21 cellular contexts compared by ENCODE assay signal in genomic region chr19:39381910-39382611, GRCh38. TPM values are rescaled to one million over a fixed set of nuclear protein-coding genes. Genes with fewer than 3 reads are reported as not detected.
DNase-seq lines count a peak whose midpoint lies in the region; ATAC-seq, FAIRE-seq and TF ChIP-seq lines count a peak whose summit lies in the region.
"Had no signal": no experiment of that assay in that cellular context is flagged by ENCODE, and none has a peak within 500 bp of the region (broad histone marks: within the 10 kb centered on the region; RNA-seq: fewer than 3 reads in every experiment).

No MANE protein-coding gene starts in this region.

- H3K27ac ChIP-seq in Panc1 (ENCODE audit: low read length) (no peak overlapping the region), prostate gland (no peak overlapping the region), SK-N-SH (ENCODE audit: low read depth in 2 of 2, low read length in 1 of 2) (no peak overlapping the region)
- H3K27ac ChIP-seq: neural progenitor cell had no signal

- H3K4me2 ChIP-seq in SK-N-SH = no peak overlapping the region
- H3K4me2 ChIP-seq: neural progenitor cell had no signal

- no peak overlapping the region for H3K4me3 Mint-ChIP-seq in activated CD8-positive, alpha-beta memory T cell treated with anti-CD3 and anti-CD28 coated beads, Interleukin-2, amount 10 ng/mL, durations not matched to agents 7 days and 5 days
- no peak overlapping the region for H3K4me3 Mint-ChIP-seq in nephron progenitor cell
- H3K4me3 Mint-ChIP-seq: activated naive CD8-positive, alpha-beta T cell; H9; neural progenitor cell; stimulated activated naive CD8-positive, alpha-beta T cell treated with anti-CD3 and anti-CD28 coated beads, Interleukin-15, amount 100 ng/mL, for 72 hours; T-helper 1 cell treated with Interleukin-12 subunit alpha and Interleukin-12 subunit beta and Interleukin-4 antibody, amounts not matched to agents 30 μg/mL and 1 μg/mL, for 36 hours had no signal

- intact Hi-C loops in Panc1 (cut with micrococcal nuclease; ENCODE audit: unreplicated experiment) = no loop called here
- intact Hi-C loops in prostate gland (cut with DNase I) = no loop called here

- no peaks in the 10 kb centered on the region for H3K27me3 ChIP-seq in Panc1 (ENCODE audit: control insufficient read depth, insufficient read depth, low read length)
- no peaks in the 10 kb centered on the region for H3K27me3 ChIP-seq in bronchial epithelial cell (ENCODE audit: control insufficient read depth, insufficient read depth, low read length)
- H3K27me3 ChIP-seq in HAP-1 (ENCODE audit: low read depth) = no peaks in the 10 kb centered on the region
- H3K27me3 ChIP-seq in prostate gland (replicated peaks; ENCODE audit: insufficient read depth) = no peaks in the 10 kb centered on the region
- H3K27me3 ChIP-seq in SK-N-SH (ENCODE audit: insufficient read depth) = no peaks in the 10 kb centered on the region
- H3K27me3 ChIP-seq: neural progenitor cell had no signal

- no peak for TF ChIP-seq CTCF in Panc1 (IDR thresholded peaks at IDR 0.05)
- TF ChIP-seq CTCF in bronchial epithelial cell (IDR thresholded peaks at IDR 0.05; ENCODE audit: insufficient read depth, low read length, severe bottlenecking) = no peak
- no peak for TF ChIP-seq CTCF in nephron progenitor cell (IDR thresholded peaks at IDR 0.05)
- no peak for TF ChIP-seq CTCF in prostate gland (IDR thresholded peaks at IDR 0.05)
- TF ChIP-seq CTCF in SK-N-SH (IDR thresholded peaks at IDR 0.05) = no peak

- H2AFZ ChIP-seq in SK-N-SH (ENCODE audit: low read depth) = no peak overlapping the region
- H2AFZ ChIP-seq: neural progenitor cell had no signal

- no peak for TF ChIP-seq RAD21 in SK-N-SH (IDR thresholded peaks at IDR 0.05; ENCODE audit: low read length)

- H3K36me3 ChIP-seq in Panc1 (ENCODE audit: control insufficient read depth, insufficient read depth, low read length) (peaks cover 90% of the 10 kb centered on the region), bronchial epithelial cell (ENCODE audit: control insufficient read depth, insufficient read depth, low read length) (peaks cover 45% of the 10 kb centered on the region), HAP-1 (replicated peaks) (peaks cover 81% of the 10 kb centered on the region), prostate gland (peaks cover 24 to 49% of the 10 kb centered on the region in 2 donors), SK-N-SH (replicated peaks in 1 of 2; ENCODE audit: control insufficient read depth in 1 of 2, insufficient read depth in 2 of 2, low read length in 1 of 2) (peaks cover 33 to 80% of the 10 kb centered on the region in 2 experiments)
- H3K36me3 ChIP-seq: neural progenitor cell had no signal

- BruUV-seq in Panc1 (replicated peaks; lab: Mats Ljungman, UMichigan) = no TSS peak

- peaks cover 13% of the 10 kb centered on the region for H3F3A ChIP-seq in SK-N-SH (replicated peaks; ENCODE audit: insufficient read depth)

- peak; percentile 86 for FAIRE-seq in bronchial epithelial cell (lab: Jason Lieb, UNC)

- H4K20me1 ChIP-seq in SK-N-SH (ENCODE audit: insufficient read depth) = no peaks in the 10 kb centered on the region

- H3K9me3 Mint-ChIP-seq in activated CD8-positive, alpha-beta memory T cell treated with anti-CD3 and anti-CD28 coated beads, Interleukin-2, amount 10 ng/mL, durations not matched to agents 7 days and 5 days (ENCODE audit: low read depth) = no peaks in the 10 kb centered on the region
- H3K9me3 Mint-ChIP-seq in nephron progenitor cell = no peaks in the 10 kb centered on the region
- H3K9me3 Mint-ChIP-seq: H9; neural progenitor cell; stimulated activated naive CD8-positive, alpha-beta T cell treated with anti-CD3 and anti-CD28 coated beads, Interleukin-15, amount 100 ng/mL, for 72 hours; T-helper 1 cell treated with Interleukin-12 subunit alpha and Interleukin-12 subunit beta and Interleukin-4 antibody, amounts not matched to agents 30 μg/mL and 1 μg/mL, for 36 hours had no signal

- H3K79me2 ChIP-seq in SK-N-SH (ENCODE audit: insufficient read depth) = no peaks in the 10 kb centered on the region

- H3K27ac Mint-ChIP-seq in activated CD8-positive, alpha-beta memory T cell treated with anti-CD3 and anti-CD28 coated beads, Interleukin-2, amount 10 ng/mL, durations not matched to agents 7 days and 5 days = peak overlapping the region; percentile 20
- peak overlapping the region; percentile 21 for H3K27ac Mint-ChIP-seq in nephron progenitor cell
- H3K27ac Mint-ChIP-seq: activated naive CD8-positive, alpha-beta T cell; H9; neural progenitor cell had no signal

- POLR2A ChIA-PET in Panc1 (lab: Charles Lee) (interaction anchor here (0.6 to 2.3 kb wide), 13 partner anchors 9 to 836 kb away, joined by 3 to 14 read pairs (median 5); partner anchors contain the start of genes MED29, PAF1, RPS16 and SAMD4B), SK-N-SH (lab: Yijun Ruan, JAX) (interaction anchor here (1.5 kb wide), 1 partner anchor 9 kb away, joined by 4 read pairs; the partner anchor contains the start of genes MED29 and PAF1)

- no peaks in the 10 kb centered on the region for H3K9me3 ChIP-seq in Panc1 (ENCODE audit: control insufficient read depth, insufficient read depth, low read depth, low read length)
- no peaks in the 10 kb centered on the region for H3K9me3 ChIP-seq in HAP-1
- H3K9me3 ChIP-seq in prostate gland = no peaks in the 10 kb centered on the region
- H3K9me3 ChIP-seq in SK-N-SH = no peaks in the 10 kb centered on the region

- in situ Hi-C loops in Panc1 (cut with HindIII; ENCODE audit: low pct_unique_long_range_greater_than_20kb, low sequenced_read_pairs) (no loop called here), HAP-1 (cut with MboI; ENCODE audit: low sequenced_read_pairs) (no loop called here)

- H3K36me3 Mint-ChIP-seq in activated CD8-positive, alpha-beta memory T cell treated with anti-CD3 and anti-CD28 coated beads, Interleukin-2, amount 10 ng/mL, durations not matched to agents 7 days and 5 days = peaks cover 21% of the 10 kb centered on the region
- H3K36me3 Mint-ChIP-seq in nephron progenitor cell (ENCODE audit: low read depth) = peaks cover 77% of the 10 kb centered on the region

- H3K9me2 ChIP-seq in SK-N-SH = no peaks in the 10 kb centered on the region

- H3K4me1 Mint-ChIP-seq in activated CD8-positive, alpha-beta memory T cell treated with anti-CD3 and anti-CD28 coated beads, Interleukin-2, amount 10 ng/mL, durations not matched to agents 7 days and 5 days = peaks cover 1% of the 10 kb centered on the region
- H3K4me1 Mint-ChIP-seq in nephron progenitor cell = no peaks in the 10 kb centered on the region
- H3K4me1 Mint-ChIP-seq: neural progenitor cell had no signal

- no peak overlapping the region for H3K9ac ChIP-seq in SK-N-SH
- H3K9ac ChIP-seq: neural progenitor cell had no signal

- TF ChIP-seq EP300 in SK-N-SH (IDR thresholded peaks at IDR 0.05; ENCODE audit: borderline replicate concordance in 1 of 2, low read depth in 1 of 2, low read length in 1 of 2) = no peak

- no peak for ATAC-seq in activated CD8-positive, alpha-beta memory T cell treated with anti-CD3 and anti-CD28 coated beads, Interleukin-2, amount 10 ng/mL, durations not matched to agents 7 days and 5 days
- 0 out of 2 replicates have a peak, but pooled peaks have one; percentile 4 for ATAC-seq in Panc1
- ATAC-seq: activated CD4-positive, CD25-positive, alpha-beta regulatory T cell treated with anti-CD3 and anti-CD28 coated beads, Interleukin-2, amount 50 U/mL, for 24 hours; Right ventricle myocardium inferior; stimulated activated naive CD8-positive, alpha-beta T cell treated with anti-CD3 and anti-CD28 coated beads, Interleukin-15, amount 100 ng/mL, for 72 hours had no signal

- H3K4me3 ChIP-seq in Panc1 (ENCODE audit: low read depth in 2 of 2, low read length in 2 of 2) (no peak overlapping the region), bronchial epithelial cell (ENCODE audit: low read depth, low read length) (no peak overlapping the region), HAP-1 (no peak overlapping the region), prostate gland (no peak overlapping the region), SK-N-SH (ENCODE audit: low read depth in 2 of 2, low read length in 1 of 2) (no peak overlapping the region)
- H3K4me3 ChIP-seq: neural progenitor cell had no signal

- no peak for TF ChIP-seq POLR2A in prostate gland (IDR thresholded peaks at IDR 0.05)

- 80% methylated on average over 10 of the region's 10 CpGs for WGBS in prostate gland
- WGBS in SK-N-SH (ENCODE audit: low lambda C conversion rate) = 78% methylated on average over 9 of the region's 10 CpGs

- H3K4me1 ChIP-seq in Panc1 (ENCODE audit: control insufficient read depth, insufficient read depth, low read length) = peaks cover 21% of the 10 kb centered on the region
- H3K4me1 ChIP-seq in HAP-1 = no peaks in the 10 kb centered on the region
- H3K4me1 ChIP-seq in prostate gland (replicated peaks) = no peaks in the 10 kb centered on the region
- no peaks in the 10 kb centered on the region for H3K4me1 ChIP-seq in SK-N-SH (ENCODE audit: control insufficient read depth in 1 of 2, insufficient read depth in 2 of 2, low read depth in 1 of 2, low read length in 1 of 2)
- H3K4me1 ChIP-seq: neural progenitor cell had no signal

- CTCF ChIA-PET in activated CD8-positive, alpha-beta memory T cell treated with anti-CD3 and anti-CD28 coated beads, Interleukin-2, amount 10 ng/mL, durations not matched to agents 7 days and 5 days (lab: Charles Lee) = no interaction called here
- CTCF ChIA-PET in Panc1 (lab: Charles Lee) = interaction anchor here (0.6 to 3.0 kb wide), 9 partner anchors 9 to 527 kb away, joined by 3 to 20 read pairs (median 4); partner anchors contain the start of genes MED29, PAF1 and SAMD4B
- CTCF ChIA-PET in SK-N-SH (lab: Yijun Ruan, JAX) = interaction anchor here (1.2 to 1.3 kb wide), 2 partner anchors 30 to 40 kb away, joined by 3 to 4 read pairs; partner anchors contain the start of genes PLEKHG2 and SAMD4B

- no peak for DNase-seq in activated CD8-positive, alpha-beta memory T cell treated with anti-CD3 and anti-CD28 coated beads, Interleukin-2, amount 10 ng/mL, durations not matched to agents 7 days and 5 days
- no peak for DNase-seq in activated CD8-positive, alpha-beta memory T cell treated with anti-CD3 and anti-CD28 coated beads, Interleukin-2, amount 50 U/mL, for 4 hours
- DNase-seq in Panc1 (ENCODE audit: low read depth, low spot score) = no peak
- DNase-seq in bronchial epithelial cell (ENCODE audit: low read depth) = peak; percentile 72
- no peak for DNase-seq in nephron progenitor cell
- DNase-seq in HAP-1 (ENCODE audit: low spot score in 2 of 2) = no peak
- DNase-seq in prostate gland (ENCODE audit: low spot score) = no peak
- DNase-seq in SK-N-SH = no peak
- DNase-seq: 8988T; C1 segment of cervical spinal cord; DMS53; H9; hippocampal formation; NCI-H1417; NCI-H2227 treated with DMSO at 0.1 percent for 48 hours; stimulated activated naive CD8-positive, alpha-beta T cell treated with anti-CD3 and anti-CD28 coated beads, Interleukin-15, amount 100 ng/mL, for 72 hours had no signal

- no peaks in the 10 kb centered on the region for H3K27me3 Mint-ChIP-seq in activated CD8-positive, alpha-beta memory T cell treated with anti-CD3 and anti-CD28 coated beads, Interleukin-2, amount 10 ng/mL, durations not matched to agents 7 days and 5 days
- H3K27me3 Mint-ChIP-seq in nephron progenitor cell (ENCODE audit: low read depth, poor library complexity) = no peaks in the 10 kb centered on the region
- H3K27me3 Mint-ChIP-seq: activated naive CD8-positive, alpha-beta T cell; stimulated activated naive CD8-positive, alpha-beta T cell treated with anti-CD3 and anti-CD28 coated beads, Interleukin-15, amount 100 ng/mL, for 72 hours had no signal

RNA-seq across cellular contexts. Expression of gene PAF1, which starts 8.8 kb away (rescaled TPM):
- total RNA-seq in activated CD8-positive, alpha-beta memory T cell treated with anti-CD3 and anti-CD28 coated beads, Interleukin-2, amount 10 ng/mL, durations not matched to agents 7 days and 5 days = 10 to 100 TPM; 48.9 to 53.8 TPM
- 901 TPM for total RNA-seq in Panc1 (2021; ENCODE audit: unreplicated experiment)
- 1,335 TPM for polyA plus RNA-seq in Panc1 (2012; ENCODE audit: insufficient read length)
- 31.6 and 59.9 TPM in 2 replicates for total RNA-seq in bronchial epithelial cell
- 10 to 100 TPM; 47.5 to 63.6 TPM for total RNA-seq in prostate gland
- 57.6 and 65.3 TPM in 2 replicates for polyA plus RNA-seq in SK-N-SH (2012; rRNA removed)
- polyA plus RNA-seq in SK-N-SH (2012; cell fraction: cytosol; rRNA removed) = 55.9 and 65.2 TPM in 2 replicates
- 76.8 and 79.5 TPM in 2 replicates for polyA plus RNA-seq in SK-N-SH (2012; cell fraction: nucleus; rRNA removed)

RNA-seq across cellular contexts. Expression of gene MED29, which starts 9.1 kb away (rescaled TPM):
- 10 to 100 TPM; 31.0 to 31.2 TPM for total RNA-seq in activated CD8-positive, alpha-beta memory T cell treated with anti-CD3 and anti-CD28 coated beads, Interleukin-2, amount 10 ng/mL, durations not matched to agents 7 days and 5 days
- total RNA-seq in Panc1 (2021; ENCODE audit: unreplicated experiment) (739 TPM), bronchial epithelial cell (6.8 and 7.7 TPM in 2 replicates), prostate gland (10 to 100 TPM; 50.2 to 56.4 TPM)
- 764 TPM for polyA plus RNA-seq in Panc1 (2012; ENCODE audit: insufficient read length)
- 32.0 and 33.1 TPM in 2 replicates for polyA plus RNA-seq in SK-N-SH (2012; rRNA removed)
- 23.5 and 29.6 TPM in 2 replicates for polyA plus RNA-seq in SK-N-SH (2012; cell fraction: cytosol; rRNA removed)
- 21.0 and 21.9 TPM in 2 replicates for polyA plus RNA-seq in SK-N-SH (2012; cell fraction: nucleus; rRNA removed)

RNA-seq across cellular contexts. Expression of gene ZFP36, which starts 24.6 kb away (rescaled TPM):
- total RNA-seq in activated CD8-positive, alpha-beta memory T cell treated with anti-CD3 and anti-CD28 coated beads, Interleukin-2, amount 10 ng/mL, durations not matched to agents 7 days and 5 days = 100 to 1,000 TPM in 1 of 2 experiments, 10 to 100 TPM in 1; 45.1 to 107 TPM
- total RNA-seq in Panc1 (2021; ENCODE audit: unreplicated experiment) (414 TPM), bronchial epithelial cell (3.4 and 5.0 TPM in 2 replicates), prostate gland (100 to 1,000 TPM in 1 of 2 donors, 10 to 100 TPM in 1; 96.5 to 170 TPM)
- 369 TPM for polyA plus RNA-seq in Panc1 (2012; ENCODE audit: insufficient read length)
- polyA plus RNA-seq in SK-N-SH (2012; rRNA removed) = 19.7 and 49.3 TPM in 2 replicates
- 21.0 and 26.5 TPM in 2 replicates for polyA plus RNA-seq in SK-N-SH (2012; cell fraction: cytosol; rRNA removed)
- 127 and 135 TPM in 2 replicates for polyA plus RNA-seq in SK-N-SH (2012; cell fraction: nucleus; rRNA removed)

RNA-seq across cellular contexts. Expression of gene PLEKHG2, which starts 30.4 kb away (rescaled TPM):
- 10 to 100 TPM; 57.9 to 73.9 TPM for total RNA-seq in activated CD8-positive, alpha-beta memory T cell treated with anti-CD3 and anti-CD28 coated beads, Interleukin-2, amount 10 ng/mL, durations not matched to agents 7 days and 5 days
- total RNA-seq in Panc1 (2021; ENCODE audit: unreplicated experiment) = 1,988 TPM
- polyA plus RNA-seq in Panc1 (2012; ENCODE audit: insufficient read length) = 2,032 TPM
- total RNA-seq in bronchial epithelial cell = 3.3 and 5.3 TPM in 2 replicates
- total RNA-seq in prostate gland = 10 to 100 TPM; 14.4 to 21.1 TPM
- 13.6 and 13.8 TPM in 2 replicates for polyA plus RNA-seq in SK-N-SH (2012; rRNA removed)
- polyA plus RNA-seq in SK-N-SH (2012; cell fraction: cytosol; rRNA removed) = 2.8 and 4.6 TPM in 2 replicates
- 85.4 and 89.2 TPM in 2 replicates for polyA plus RNA-seq in SK-N-SH (2012; cell fraction: nucleus; rRNA removed)

RNA-seq across cellular contexts. Expression of gene SAMD4B, which starts 39.8 kb away (rescaled TPM):
- total RNA-seq in activated CD8-positive, alpha-beta memory T cell treated with anti-CD3 and anti-CD28 coated beads, Interleukin-2, amount 10 ng/mL, durations not matched to agents 7 days and 5 days = 10 to 100 TPM; 45.7 to 58.5 TPM
- total RNA-seq in Panc1 (2021; ENCODE audit: unreplicated experiment) = 1,339 TPM
- polyA plus RNA-seq in Panc1 (2012; ENCODE audit: insufficient read length) = 1,600 TPM
- 19.2 and 38.7 TPM in 2 replicates for total RNA-seq in bronchial epithelial cell
- 100 to 1,000 TPM; 133 to 227 TPM for total RNA-seq in prostate gland
- 62.2 and 83.0 TPM in 2 replicates for polyA plus RNA-seq in SK-N-SH (2012; rRNA removed)
- 34.4 and 54.8 TPM in 2 replicates for polyA plus RNA-seq in SK-N-SH (2012; cell fraction: cytosol; rRNA removed)
- 126 and 148 TPM in 2 replicates for polyA plus RNA-seq in SK-N-SH (2012; cell fraction: nucleus; rRNA removed)

Comparison
In these comparisons a context has a peak if more than half of its experiments do, and no peak if none do; other contexts are left out.
1. RNA of gene PAF1, which starts 8.8 kb away (total RNA-seq): 901 TPM in Panc1 (single experiment); 47.5 to 63.6 TPM in prostate gland, 48.9 to 53.8 TPM in activated CD8-positive, alpha-beta memory T cell treated with anti-CD3 and anti-CD28 coated beads, Interleukin-2, amount 10 ng/mL, durations not matched to agents 7 days and 5 days and 31.6 to 59.9 TPM in bronchial epithelial cell; every median in the first group is over 10 times any median in the second.
2. RNA of gene MED29, which starts 9.1 kb away (total RNA-seq): 739 TPM in Panc1 (single experiment); 50.2 to 56.4 TPM in prostate gland, 31.0 to 31.2 TPM in activated CD8-positive, alpha-beta memory T cell treated with anti-CD3 and anti-CD28 coated beads, Interleukin-2, amount 10 ng/mL, durations not matched to agents 7 days and 5 days and 6.8 to 7.7 TPM in bronchial epithelial cell; every median in the first group is over 10 times any median in the second.